In genomic region chr20:31746068-31746878, GRCh38 we compare ENCODE assay signal across 18 cellular contexts.
DNase-seq lines count a peak whose midpoint lies in the region; ATAC-seq and TF ChIP-seq lines count a peak whose summit lies in the region.
"Had no signal": no experiment of that assay in that cellular context is flagged by ENCODE, and none has a peak within 500 bp of the region (broad histone marks: within the 10 kb centered on the region; RNA-seq: fewer than 3 reads in every experiment).

No MANE protein-coding gene starts in this region.

- no peak overlapping the region for H2AFZ ChIP-seq in Loucy (ENCODE audit: low read length)

- DNase-seq in GM13977 (ENCODE audit: low spot score) = peak; percentile 35
- DNase-seq in amniotic epithelial cell (ENCODE audit: low read depth) = peak; percentile 31
- DNase-seq in cerebellar cortex (ENCODE audit: low spot score) = no peak
- no peak for DNase-seq in amniotic stem cell (lab: John Stamatoyannopoulos, UW)
- DNase-seq in GDM1 (lab: John Stamatoyannopoulos, UW) = no peak
- DNase-seq: activated CD4-positive, alpha-beta T cell treated with anti-CD3 and anti-CD28 coated beads, Interleukin-2, amount 50 U/mL, for 4 hours; activated T-cell treated with anti-CD3 and anti-CD28 coated beads, Interleukin-2, amount 50 U/mL, for 48 hours; DMS79; immature natural killer cell; midbrain; NCI-H2081 treated with DMSO at 0.1 percent for 48 hours; pancreas; spleen; stomach had no signal

- H3K36me3 ChIP-seq in Loucy (ENCODE audit: insufficient read depth, low read length) (peaks cover 20% of the 10 kb centered on the region), neutrophil (no peaks in the 10 kb centered on the region)
- H3K36me3 ChIP-seq: pancreas, spleen, stomach had no signal

- H3F3A ChIP-seq in Loucy (ENCODE audit: low read depth) = no peaks in the 10 kb centered on the region

- H4K20me1 ChIP-seq in Loucy (ENCODE audit: insufficient read depth, low read length, poor library complexity, severe bottlenecking) = peaks cover 34% of the 10 kb centered on the region

- peak overlapping the region; percentile 4 for H3K27ac ChIP-seq in neutrophil
- H3K27ac ChIP-seq: BLaER1 treated with 17β-estradiol and CSF1 and Interleukin-3, amounts not matched to agents 10 nM and 100 nM; pancreas; spleen; stomach had no signal

- H3K4me3 ChIP-seq in Loucy (ENCODE audit: low read length, poor library complexity, severe bottlenecking) = peak overlapping the region; percentile 66
- H3K4me3 ChIP-seq in neutrophil (ENCODE audit: low read depth in 1 of 2, low read length in 1 of 2) = no peak overlapping the region
- H3K4me3 ChIP-seq: BLaER1 treated with 17β-estradiol and CSF1 and Interleukin-3, amounts not matched to agents 10 nM and 100 nM; pancreas; spleen; stomach had no signal

- H3K4me1 ChIP-seq in Loucy (ENCODE audit: insufficient read depth, low read length, poor library complexity, severe bottlenecking) (peaks cover 44% of the 10 kb centered on the region), neutrophil (ENCODE audit: control insufficient read depth in 1 of 2, insufficient read depth in 1 of 2, low read depth in 1 of 2, low read length in 1 of 2) (peaks cover 14 to 22% of the 10 kb centered on the region in 2 experiments)
- H3K4me1 ChIP-seq: pancreas had no signal

- no peaks in the 10 kb centered on the region for H3K9me2 ChIP-seq in Loucy (replicated peaks; ENCODE audit: low read depth, low read length)

- H3K9ac ChIP-seq in Loucy (ENCODE audit: low read depth, low read length, poor library complexity, severe bottlenecking) = peak overlapping the region; percentile 38
- H3K9ac ChIP-seq: BLaER1 treated with 17β-estradiol and CSF1 and Interleukin-3, amounts not matched to agents 10 nM and 100 nM had no signal

- no peaks in the 10 kb centered on the region for H3K9me3 ChIP-seq in Loucy (ENCODE audit: insufficient read depth, low read depth, low read length)
- no peaks in the 10 kb centered on the region for H3K9me3 ChIP-seq in neutrophil
- H3K9me3 ChIP-seq: BLaER1 treated with 17β-estradiol and CSF1 and Interleukin-3, amounts not matched to agents 10 nM and 100 nM; pancreas; spleen; stomach had no signal

- peak overlapping the region; percentile 83 for H3K4me2 ChIP-seq in Loucy (ENCODE audit: low read depth, low read length, poor library complexity, severe bottlenecking)
- H3K4me2 ChIP-seq: BLaER1 treated with 17β-estradiol and CSF1 and Interleukin-3, amounts not matched to agents 10 nM and 100 nM had no signal

- no peaks in the 10 kb centered on the region for H3K27me3 ChIP-seq in Loucy (ENCODE audit: insufficient read depth, low read length, poor library complexity, severe bottlenecking)
- no peaks in the 10 kb centered on the region for H3K27me3 ChIP-seq in neutrophil
- H3K27me3 ChIP-seq: BLaER1 treated with 17β-estradiol and CSF1 and Interleukin-3, amounts not matched to agents 10 nM and 100 nM; pancreas; spleen; stomach had no signal

- TF ChIP-seq CTCF in GM13977 (IDR thresholded peaks at IDR 0.05; ENCODE audit: extremely low read depth, insufficient read depth, missing control alignments) = no peak
- no peak for TF ChIP-seq CTCF in Loucy (conservative IDR thresholded peaks at IDR 0.05; ENCODE audit: low read length)
- no peak for TF ChIP-seq CTCF in neutrophil (IDR thresholded peaks at IDR 0.05)

- H3K79me2 ChIP-seq in Loucy (ENCODE audit: insufficient read depth, low read length) = peaks cover 98% of the 10 kb centered on the region

- ATAC-seq in HG03095 (IDR thresholded peaks at IDR 0.05; ENCODE audit: unreplicated experiment) = no peak
- ATAC-seq: pancreas had no signal

- in situ Hi-C loops in GM13977 (cut with MboI; ENCODE audit: low pct_unique_long_range_greater_than_20kb, low sequenced_read_pairs, unreplicated experiment) = no loop called here

Comparison
In these comparisons a context has a peak if more than half of its experiments do, and no peak if none do; other contexts are left out.
1. DNase-seq: peak in GM13977 (single experiment) and amniotic epithelial cell (single experiment); none in cerebellar cortex (single experiment), amniotic stem cell (single experiment) and GDM1 (single experiment).